1 cellular context compared by ENCODE assay signal in the genomic region with DNA sequence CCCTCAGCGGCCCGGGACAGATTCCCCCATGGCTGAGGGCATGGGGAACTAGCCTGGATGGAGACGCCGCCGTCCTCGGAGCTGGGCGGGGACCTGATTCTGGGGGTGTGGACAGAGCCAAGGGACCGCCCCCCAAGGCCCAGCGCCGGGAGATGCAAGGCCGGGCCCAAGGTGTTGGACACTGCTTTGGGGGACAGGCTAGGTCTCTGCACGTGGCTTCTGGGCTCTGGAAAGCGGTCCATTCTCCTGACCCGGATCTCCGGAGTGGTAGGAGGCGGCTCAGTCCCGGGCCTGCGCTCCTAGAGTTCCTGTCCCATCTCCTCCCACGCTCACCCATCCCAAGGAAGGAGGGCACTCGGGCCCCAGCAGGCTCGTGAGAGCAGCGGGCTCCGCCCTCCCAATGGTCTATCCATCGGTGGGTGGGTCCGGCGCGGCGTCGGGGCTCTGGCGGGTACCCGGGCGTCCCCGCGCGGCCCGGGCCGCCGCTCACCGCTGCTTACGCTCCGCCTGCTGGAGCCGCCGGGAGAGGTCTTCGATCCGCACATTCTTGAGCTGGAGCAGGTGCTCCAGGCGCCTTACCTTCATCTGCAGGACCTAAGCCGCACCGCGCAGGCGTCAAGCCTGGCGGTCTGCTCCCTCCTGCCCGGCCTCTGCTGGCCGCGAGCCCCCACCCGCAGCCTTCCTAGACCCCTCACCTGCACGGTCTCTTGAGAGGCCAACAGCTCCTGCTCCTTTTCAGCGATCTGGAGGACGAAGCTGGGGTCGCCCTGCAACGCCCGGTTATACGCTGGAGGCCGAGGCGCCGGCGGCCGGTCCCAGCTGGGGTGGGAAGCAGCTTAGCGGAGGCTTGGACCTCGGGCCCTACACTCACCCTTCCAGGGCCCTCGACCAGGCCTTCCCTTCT.
TF ChIP-seq lines count a peak whose summit lies in the region.

No MANE protein-coding gene starts in this region.

TF ChIP-seq in HepG2, 621 proteins besides CTCF, POLR2A, EP300 and RAD21 (continued from another document and continues in another):
- TF ChIP-seq, protein P1, sequence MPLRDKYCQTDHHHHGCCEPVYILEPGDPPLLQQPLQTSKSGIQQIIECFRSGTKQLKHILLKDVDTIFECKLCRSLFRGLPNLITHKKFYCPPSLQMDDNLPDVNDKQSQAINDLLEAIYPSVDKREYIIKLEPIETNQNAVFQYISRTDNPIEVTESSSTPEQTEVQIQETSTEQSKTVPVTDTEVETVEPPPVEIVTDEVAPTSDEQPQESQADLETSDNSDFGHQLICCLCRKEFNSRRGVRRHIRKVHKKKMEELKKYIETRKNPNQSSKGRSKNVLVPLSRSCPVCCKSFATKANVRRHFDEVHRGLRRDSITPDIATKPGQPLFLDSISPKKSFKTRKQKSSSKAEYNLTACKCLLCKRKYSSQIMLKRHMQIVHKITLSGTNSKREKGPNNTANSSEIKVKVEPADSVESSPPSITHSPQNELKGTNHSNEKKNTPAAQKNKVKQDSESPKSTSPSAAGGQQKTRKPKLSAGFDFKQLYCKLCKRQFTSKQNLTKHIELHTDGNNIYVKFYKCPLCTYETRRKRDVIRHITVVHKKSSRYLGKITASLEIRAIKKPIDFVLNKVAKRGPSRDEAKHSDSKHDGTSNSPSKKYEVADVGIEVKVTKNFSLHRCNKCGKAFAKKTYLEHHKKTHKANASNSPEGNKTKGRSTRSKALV (CRISPR knock-in tag; IDR thresholded peaks at IDR 0.05): 0 out of 2 replicates have a peak, but pooled peaks have one; percentile 83
- TF ChIP-seq, protein P2, sequence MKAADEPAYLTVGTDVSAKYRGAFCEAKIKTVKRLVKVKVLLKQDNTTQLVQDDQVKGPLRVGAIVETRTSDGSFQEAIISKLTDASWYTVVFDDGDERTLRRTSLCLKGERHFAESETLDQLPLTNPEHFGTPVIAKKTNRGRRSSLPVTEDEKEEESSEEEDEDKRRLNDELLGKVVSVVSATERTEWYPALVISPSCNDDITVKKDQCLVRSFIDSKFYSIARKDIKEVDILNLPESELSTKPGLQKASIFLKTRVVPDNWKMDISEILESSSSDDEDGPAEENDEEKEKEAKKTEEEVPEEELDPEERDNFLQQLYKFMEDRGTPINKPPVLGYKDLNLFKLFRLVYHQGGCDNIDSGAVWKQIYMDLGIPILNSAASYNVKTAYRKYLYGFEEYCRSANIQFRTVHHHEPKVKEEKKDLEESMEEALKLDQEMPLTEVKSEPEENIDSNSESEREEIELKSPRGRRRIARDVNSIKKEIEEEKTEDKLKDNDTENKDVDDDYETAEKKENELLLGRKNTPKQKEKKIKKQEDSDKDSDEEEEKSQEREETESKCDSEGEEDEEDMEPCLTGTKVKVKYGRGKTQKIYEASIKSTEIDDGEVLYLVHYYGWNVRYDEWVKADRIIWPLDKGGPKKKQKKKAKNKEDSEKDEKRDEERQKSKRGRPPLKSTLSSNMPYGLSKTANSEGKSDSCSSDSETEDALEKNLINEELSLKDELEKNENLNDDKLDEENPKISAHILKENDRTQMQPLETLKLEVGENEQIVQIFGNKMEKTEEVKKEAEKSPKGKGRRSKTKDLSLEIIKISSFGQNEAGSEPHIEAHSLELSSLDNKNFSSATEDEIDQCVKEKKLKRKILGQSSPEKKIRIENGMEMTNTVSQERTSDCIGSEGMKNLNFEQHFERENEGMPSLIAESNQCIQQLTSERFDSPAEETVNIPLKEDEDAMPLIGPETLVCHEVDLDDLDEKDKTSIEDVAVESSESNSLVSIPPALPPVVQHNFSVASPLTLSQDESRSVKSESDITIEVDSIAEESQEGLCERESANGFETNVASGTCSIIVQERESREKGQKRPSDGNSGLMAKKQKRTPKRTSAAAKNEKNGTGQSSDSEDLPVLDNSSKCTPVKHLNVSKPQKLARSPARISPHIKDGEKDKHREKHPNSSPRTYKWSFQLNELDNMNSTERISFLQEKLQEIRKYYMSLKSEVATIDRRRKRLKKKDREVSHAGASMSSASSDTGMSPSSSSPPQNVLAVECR (CRISPR knock-in tag; IDR thresholded peaks at IDR 0.05; ENCODE audit: borderline replicate concordance): peak; percentile 49; the same call in 1 of the 2 replicates
- TF ChIP-seq CENPT (CRISPR knock-in tag; IDR thresholded peaks at IDR 0.05; ENCODE audit: low read depth) (peak; percentile 75; the same call in 1 of the 2 replicates), ZNF703 (CRISPR knock-in tag; IDR thresholded peaks at IDR 0.05; ENCODE audit: borderline replicate concordance) (peak; percentile 46; the same call in 1 of the 2 replicates), ZNF605 (CRISPR knock-in tag; IDR thresholded peaks at IDR 0.05) (peak; percentile 69), TP53 (CRISPR knock-in tag; conservative IDR thresholded peaks at IDR 0.05) (0 out of 2 replicates have a peak, but pooled peaks have one; percentile 44), RFXAP (CRISPR knock-in tag; IDR thresholded peaks at IDR 0.05; ENCODE audit: borderline replicate concordance) (0 out of 2 replicates have a peak, but pooled peaks have one; percentile 33), ISL2 (CRISPR knock-in tag; IDR thresholded peaks at IDR 0.05) (0 out of 2 replicates have a peak, but pooled peaks have one; percentile 24), POLR2AphosphoS2 (IDR thresholded peaks at IDR 0.05; ENCODE audit: low read depth, low read length) (no peak), THAP11 (CRISPR knock-in tag; IDR thresholded peaks at IDR 0.05) (peak; percentile 39; the same call in 1 of the 2 replicates), HNRNPK (IDR thresholded peaks at IDR 0.05; ENCODE audit: low read depth, low read length, poor library complexity, severe bottlenecking) (peak; percentile 45), NR1H2 (CRISPR knock-in tag; IDR thresholded peaks at IDR 0.05; ENCODE audit: borderline replicate concordance, low read depth) (no peak; the same call in 1 of the 2 replicates), EZH2 (conservative IDR thresholded peaks at IDR 0.05; ENCODE audit: low read depth, low read length) (peak; percentile 92), ZNF235 (CRISPR knock-in tag; IDR thresholded peaks at IDR 0.05; ENCODE audit: borderline replicate concordance) (0 out of 2 replicates have a peak, but pooled peaks have one; percentile 48), ZNF766 (CRISPR knock-in tag; IDR thresholded peaks at IDR 0.05; ENCODE audit: borderline replicate concordance) (peak; percentile 30; the same call in 1 of the 2 replicates), RFX1 (IDR thresholded peaks at IDR 0.05) (no peak), ZNF563 (CRISPR knock-in tag; IDR thresholded peaks at IDR 0.05) (0 out of 2 replicates have a peak, but pooled peaks have one; percentile 9), ZNF777 (CRISPR knock-in tag; IDR thresholded peaks at IDR 0.05) (peak; percentile 94), ZNF501 (CRISPR knock-in tag; IDR thresholded peaks at IDR 0.05) (0 out of 2 replicates have a peak, but pooled peaks have one; percentile 24), NCOR1 (IDR thresholded peaks at IDR 0.05; ENCODE audit: borderline replicate concordance, low read length) (no peak), KDM2A (CRISPR knock-in tag; IDR thresholded peaks at IDR 0.05; ENCODE audit: borderline replicate concordance, low read depth) (peak; percentile 28; the same call in 1 of the 2 replicates), NFKB2 (CRISPR knock-in tag; IDR thresholded peaks at IDR 0.05; ENCODE audit: borderline replicate concordance) (0 out of 2 replicates have a peak, but pooled peaks have one; percentile 77), ZNF883 (CRISPR knock-in tag; IDR thresholded peaks at IDR 0.05; ENCODE audit: not compliant biosample characterization) (peak; percentile 37), ZNF10 (CRISPR knock-in tag; IDR thresholded peaks at IDR 0.05; ENCODE audit: borderline replicate concordance, low read depth) (0 out of 2 replicates have a peak, but pooled peaks have one; percentile 47), NR3C1 (CRISPR knock-in tag; IDR thresholded peaks at IDR 0.05) (peak; percentile 46; the same call in 1 of the 2 replicates), ZNF713 (CRISPR knock-in tag; IDR thresholded peaks at IDR 0.05) (peak; percentile 61; the same call in 1 of the 2 replicates), ZNF598 (CRISPR knock-in tag; IDR thresholded peaks at IDR 0.05; ENCODE audit: borderline replicate concordance) (0 out of 2 replicates have a peak, but pooled peaks have one; percentile 77), ZNF331 (CRISPR knock-in tag; IDR thresholded peaks at IDR 0.05) (0 out of 2 replicates have a peak, but pooled peaks have one; percentile 37), FOXC1 (CRISPR knock-in tag; IDR thresholded peaks at IDR 0.05; ENCODE audit: borderline replicate concordance) (no peak), MYNN (CRISPR knock-in tag; IDR thresholded peaks at IDR 0.05; ENCODE audit: low read depth) (no peak), TBP (CRISPR knock-in tag; IDR thresholded peaks at IDR 0.05) (no peak), ZNF274 (CRISPR knock-in tag; IDR thresholded peaks at IDR 0.05) (peak; percentile 82; the same call in 1 of the 2 replicates), ZNF629 (CRISPR knock-in tag; conservative IDR thresholded peaks at IDR 0.05) (peak; percentile 29; the same call in 1 of the 2 replicates), ZMAT3 (CRISPR knock-in tag; conservative IDR thresholded peaks at IDR 0.05) (no peak), ZNF607 (CRISPR knock-in tag; IDR thresholded peaks at IDR 0.05; ENCODE audit: borderline replicate concordance) (0 out of 2 replicates have a peak, but pooled peaks have one; percentile 30), ZSCAN21 (CRISPR knock-in tag; IDR thresholded peaks at IDR 0.05; ENCODE audit: borderline replicate concordance) (peak; percentile 73; the same call in 1 of the 2 replicates), RBFOX2 (IDR thresholded peaks at IDR 0.05; ENCODE audit: low read depth, low read length) (peak; percentile 43; the same call in 1 of the 2 replicates), CBX2 (IDR thresholded peaks at IDR 0.05; ENCODE audit: low read depth, low read length) (no peak), CBX2 (CRISPR knock-in tag; IDR thresholded peaks at IDR 0.05; ENCODE audit: low read depth) (peak; percentile 23; the same call in 1 of the 2 replicates)
- TF ChIP-seq, protein P3, sequence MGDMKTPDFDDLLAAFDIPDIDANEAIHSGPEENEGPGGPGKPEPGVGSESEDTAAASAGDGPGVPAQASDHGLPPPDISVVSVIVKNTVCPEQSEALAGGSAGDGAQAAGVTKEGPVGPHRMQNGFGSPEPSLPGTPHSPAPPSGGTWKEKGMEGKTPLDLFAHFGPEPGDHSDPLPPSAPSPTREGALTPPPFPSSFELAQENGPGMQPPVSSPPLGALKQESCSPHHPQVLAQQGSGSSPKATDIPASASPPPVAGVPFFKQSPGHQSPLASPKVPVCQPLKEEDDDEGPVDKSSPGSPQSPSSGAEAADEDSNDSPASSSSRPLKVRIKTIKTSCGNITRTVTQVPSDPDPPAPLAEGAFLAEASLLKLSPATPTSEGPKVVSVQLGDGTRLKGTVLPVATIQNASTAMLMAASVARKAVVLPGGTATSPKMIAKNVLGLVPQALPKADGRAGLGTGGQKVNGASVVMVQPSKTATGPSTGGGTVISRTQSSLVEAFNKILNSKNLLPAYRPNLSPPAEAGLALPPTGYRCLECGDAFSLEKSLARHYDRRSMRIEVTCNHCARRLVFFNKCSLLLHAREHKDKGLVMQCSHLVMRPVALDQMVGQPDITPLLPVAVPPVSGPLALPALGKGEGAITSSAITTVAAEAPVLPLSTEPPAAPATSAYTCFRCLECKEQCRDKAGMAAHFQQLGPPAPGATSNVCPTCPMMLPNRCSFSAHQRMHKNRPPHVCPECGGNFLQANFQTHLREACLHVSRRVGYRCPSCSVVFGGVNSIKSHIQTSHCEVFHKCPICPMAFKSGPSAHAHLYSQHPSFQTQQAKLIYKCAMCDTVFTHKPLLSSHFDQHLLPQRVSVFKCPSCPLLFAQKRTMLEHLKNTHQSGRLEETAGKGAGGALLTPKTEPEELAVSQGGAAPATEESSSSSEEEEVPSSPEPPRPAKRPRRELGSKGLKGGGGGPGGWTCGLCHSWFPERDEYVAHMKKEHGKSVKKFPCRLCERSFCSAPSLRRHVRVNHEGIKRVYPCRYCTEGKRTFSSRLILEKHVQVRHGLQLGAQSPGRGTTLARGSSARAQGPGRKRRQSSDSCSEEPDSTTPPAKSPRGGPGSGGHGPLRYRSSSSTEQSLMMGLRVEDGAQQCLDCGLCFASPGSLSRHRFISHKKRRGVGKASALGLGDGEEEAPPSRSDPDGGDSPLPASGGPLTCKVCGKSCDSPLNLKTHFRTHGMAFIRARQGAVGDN (CRISPR knock-in tag; IDR thresholded peaks at IDR 0.05): peak; percentile 93
- TF ChIP-seq, protein P4, sequence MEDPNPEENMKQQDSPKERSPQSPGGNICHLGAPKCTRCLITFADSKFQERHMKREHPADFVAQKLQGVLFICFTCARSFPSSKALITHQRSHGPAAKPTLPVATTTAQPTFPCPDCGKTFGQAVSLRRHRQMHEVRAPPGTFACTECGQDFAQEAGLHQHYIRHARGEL (CRISPR knock-in tag; IDR thresholded peaks at IDR 0.05): peak; percentile 72
- TF ChIP-seq, protein P5, sequence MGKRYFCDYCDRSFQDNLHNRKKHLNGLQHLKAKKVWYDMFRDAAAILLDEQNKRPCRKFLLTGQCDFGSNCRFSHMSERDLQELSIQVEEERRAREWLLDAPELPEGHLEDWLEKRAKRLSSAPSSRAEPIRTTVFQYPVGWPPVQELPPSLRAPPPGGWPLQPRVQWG (CRISPR knock-in tag; IDR thresholded peaks at IDR 0.05; ENCODE audit: borderline replicate concordance, low read depth): no peak
- TF ChIP-seq, protein P6, sequence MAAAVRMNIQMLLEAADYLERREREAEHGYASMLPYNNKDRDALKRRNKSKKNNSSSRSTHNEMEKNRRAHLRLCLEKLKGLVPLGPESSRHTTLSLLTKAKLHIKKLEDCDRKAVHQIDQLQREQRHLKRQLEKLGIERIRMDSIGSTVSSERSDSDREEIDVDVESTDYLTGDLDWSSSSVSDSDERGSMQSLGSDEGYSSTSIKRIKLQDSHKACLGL (CRISPR knock-in tag; IDR thresholded peaks at IDR 0.05): peak; percentile 43
- TF ChIP-seq, protein P7, sequence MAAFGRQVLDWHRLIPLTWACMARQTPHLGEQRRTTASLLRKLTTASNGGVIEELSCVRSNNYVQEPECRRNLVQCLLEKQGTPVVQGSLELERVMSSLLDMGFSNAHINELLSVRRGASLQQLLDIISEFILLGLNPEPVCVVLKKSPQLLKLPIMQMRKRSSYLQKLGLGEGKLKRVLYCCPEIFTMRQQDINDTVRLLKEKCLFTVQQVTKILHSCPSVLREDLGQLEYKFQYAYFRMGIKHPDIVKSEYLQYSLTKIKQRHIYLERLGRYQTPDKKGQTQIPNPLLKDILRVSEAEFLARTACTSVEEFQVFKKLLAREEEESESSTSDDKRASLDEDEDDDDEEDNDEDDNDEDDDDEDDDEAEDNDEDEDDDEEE (CRISPR knock-in tag; IDR thresholded peaks at IDR 0.05): 0 out of 2 replicates have a peak, but pooled peaks have one; percentile 53
- TF ChIP-seq, protein P8, sequence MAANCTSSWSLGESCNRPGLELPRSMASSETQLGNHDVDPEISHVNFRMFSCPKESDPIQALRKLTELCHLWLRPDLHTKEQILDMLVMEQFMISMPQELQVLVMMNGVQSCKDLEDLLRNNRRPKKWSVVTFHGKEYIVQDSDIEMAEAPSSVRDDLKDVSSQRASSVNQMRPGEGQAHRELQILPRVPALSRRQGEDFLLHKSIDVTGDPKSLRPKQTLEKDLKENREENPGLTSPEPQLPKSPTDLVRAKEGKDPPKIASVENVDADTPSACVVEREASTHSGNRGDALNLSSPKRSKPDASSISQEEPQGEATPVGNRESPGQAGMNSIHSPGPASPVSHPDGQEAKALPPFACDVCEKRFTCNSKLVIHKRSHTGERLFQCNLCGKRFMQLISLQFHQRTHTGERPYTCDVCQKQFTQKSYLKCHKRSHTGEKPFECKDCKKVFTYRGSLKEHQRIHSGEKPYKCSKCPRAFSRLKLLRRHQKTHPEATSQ (CRISPR knock-in tag; IDR thresholded peaks at IDR 0.05; ENCODE audit: borderline replicate concordance): no peak
